ENCODE assay signal across 1 cellular context in genomic region chr19:34503546-34504272, GRCh38.
TF ChIP-seq lines count a peak whose summit lies in the region.

No MANE protein-coding gene starts in this region.

TF ChIP-seq in HepG2, 621 proteins besides CTCF, POLR2A, EP300 and RAD21 (continued from another document and continues in another):
- TF ChIP-seq, protein P1, sequence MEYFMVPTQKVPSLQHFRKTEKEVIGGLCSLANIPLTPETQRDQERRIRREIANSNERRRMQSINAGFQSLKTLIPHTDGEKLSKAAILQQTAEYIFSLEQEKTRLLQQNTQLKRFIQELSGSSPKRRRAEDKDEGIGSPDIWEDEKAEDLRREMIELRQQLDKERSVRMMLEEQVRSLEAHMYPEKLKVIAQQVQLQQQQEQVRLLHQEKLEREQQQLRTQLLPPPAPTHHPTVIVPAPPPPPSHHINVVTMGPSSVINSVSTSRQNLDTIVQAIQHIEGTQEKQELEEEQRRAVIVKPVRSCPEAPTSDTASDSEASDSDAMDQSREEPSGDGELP (IDR thresholded peaks at IDR 0.05; ENCODE audit: borderline replicate concordance, low read depth): no peak
- TF ChIP-seq STAG1 (CRISPR knock-in tag; IDR thresholded peaks at IDR 0.05) (no peak), MIER2 (CRISPR knock-in tag; IDR thresholded peaks at IDR 0.05) (no peak), ZNF746 (CRISPR knock-in tag; IDR thresholded peaks at IDR 0.05) (no peak), BRCA1 (CRISPR knock-in tag; IDR thresholded peaks at IDR 0.05) (no peak), SSRP1 (CRISPR knock-in tag; IDR thresholded peaks at IDR 0.05) (0 out of 2 replicates have a peak, but pooled peaks have one; percentile 20), ZEB1 (IDR thresholded peaks at IDR 0.05; ENCODE audit: insufficient replicate concordance, low read depth) (no peak), MLXIP (CRISPR knock-in tag; IDR thresholded peaks at IDR 0.05; ENCODE audit: borderline replicate concordance) (peak; percentile 60; the same call in 1 of the 2 replicates), KLF6 (CRISPR knock-in tag; IDR thresholded peaks at IDR 0.05) (0 out of 2 replicates have a peak, but pooled peaks have one; percentile 28), HMGA1 (CRISPR knock-in tag; conservative IDR thresholded peaks at IDR 0.05) (no peak), DPF2 (CRISPR knock-in tag; IDR thresholded peaks at IDR 0.05; ENCODE audit: borderline replicate concordance, low read depth) (peak; percentile 39; the same call in 1 of the 2 replicates), KDM4B (CRISPR knock-in tag; IDR thresholded peaks at IDR 0.05) (no peak), RNF2 (conservative IDR thresholded peaks at IDR 0.05; ENCODE audit: low read depth) (peak; percentile 28; the same call in 1 of the 2 replicates), ZNF335 (CRISPR knock-in tag; IDR thresholded peaks at IDR 0.05) (no peak), MTERF4 (CRISPR knock-in tag; IDR thresholded peaks at IDR 0.05) (no peak), MEF2D (CRISPR knock-in tag; IDR thresholded peaks at IDR 0.05) (no peak; the same call in 1 of the 2 replicates), DBP (CRISPR knock-in tag; IDR thresholded peaks at IDR 0.05; ENCODE audit: not compliant biosample characterization) (no peak), PITX1 (CRISPR knock-in tag; IDR thresholded peaks at IDR 0.05) (peak; percentile 70), ZNF263 (CRISPR knock-in tag; IDR thresholded peaks at IDR 0.05) (peak; percentile 99), FOSL2 (CRISPR knock-in tag; IDR thresholded peaks at IDR 0.05) (0 out of 2 replicates have a peak, but pooled peaks have one; percentile 25), HNRNPUL1 (IDR thresholded peaks at IDR 0.05; ENCODE audit: low read depth, low read length) (no peak), ZNF710 (CRISPR knock-in tag; IDR thresholded peaks at IDR 0.05; ENCODE audit: borderline replicate concordance) (no peak), ZNF574 (CRISPR knock-in tag; IDR thresholded peaks at IDR 0.05) (peak; percentile 61), SALL1 (CRISPR knock-in tag; IDR thresholded peaks at IDR 0.05) (peak; percentile 71; the same call in 1 of the 2 replicates), GZF1 (CRISPR knock-in tag; IDR thresholded peaks at IDR 0.05) (no peak), RFXAP (CRISPR knock-in tag; IDR thresholded peaks at IDR 0.05; ENCODE audit: borderline replicate concordance) (no peak), ZNF138 (CRISPR knock-in tag; IDR thresholded peaks at IDR 0.05; ENCODE audit: low read depth) (no peak), ZNF674 (CRISPR knock-in tag; IDR thresholded peaks at IDR 0.05; ENCODE audit: low read depth) (no peak), SOX13 (IDR thresholded peaks at IDR 0.05) (no peak), SOX13 (CRISPR knock-in tag; conservative IDR thresholded peaks at IDR 0.05 in 1 of 2, IDR thresholded peaks at IDR 0.05 in 1 of 2) (0 out of 4 replicates have a peak, but pooled peaks of 1 of the 2 experiments have one; percentile 15), LBX2 (CRISPR knock-in tag; IDR thresholded peaks at IDR 0.05; ENCODE audit: borderline replicate concordance) (no peak), ZSCAN31 (CRISPR knock-in tag; IDR thresholded peaks at IDR 0.05; ENCODE audit: low read depth) (no peak), REPIN1 (CRISPR knock-in tag; IDR thresholded peaks at IDR 0.05; ENCODE audit: borderline replicate concordance, low read depth) (peak; percentile 64; the same call in 1 of the 2 replicates), ZNF18 (CRISPR knock-in tag; IDR thresholded peaks at IDR 0.05; ENCODE audit: insufficient replicate concordance) (no peak), ZNF256 (CRISPR knock-in tag; conservative IDR thresholded peaks at IDR 0.05) (no peak), ZKSCAN5 (CRISPR knock-in tag; IDR thresholded peaks at IDR 0.05) (no peak), ZNF232 (CRISPR knock-in tag; IDR thresholded peaks at IDR 0.05; ENCODE audit: borderline replicate concordance) (no peak), SPEN (CRISPR knock-in tag; IDR thresholded peaks at IDR 0.05; ENCODE audit: low read depth) (peak; percentile 69), ZSCAN30 (CRISPR knock-in tag; IDR thresholded peaks at IDR 0.05) (no peak), HDAC1 (CRISPR knock-in tag; IDR thresholded peaks at IDR 0.05) (peak; percentile 55; the same call in 1 of the 2 replicates), MTA3 (CRISPR knock-in tag; IDR thresholded peaks at IDR 0.05) (no peak), SNAPC2 (CRISPR knock-in tag; IDR thresholded peaks at IDR 0.05) (no peak), GPN1 (CRISPR knock-in tag; IDR thresholded peaks at IDR 0.05; ENCODE audit: borderline replicate concordance) (no peak), BORCS8-MEF2B (CRISPR knock-in tag; IDR thresholded peaks at IDR 0.05) (0 out of 2 replicates have a peak, but pooled peaks have one; percentile 63), ZNF773 (CRISPR knock-in tag; IDR thresholded peaks at IDR 0.05; ENCODE audit: borderline replicate concordance) (no peak)
- TF ChIP-seq, protein P2, sequence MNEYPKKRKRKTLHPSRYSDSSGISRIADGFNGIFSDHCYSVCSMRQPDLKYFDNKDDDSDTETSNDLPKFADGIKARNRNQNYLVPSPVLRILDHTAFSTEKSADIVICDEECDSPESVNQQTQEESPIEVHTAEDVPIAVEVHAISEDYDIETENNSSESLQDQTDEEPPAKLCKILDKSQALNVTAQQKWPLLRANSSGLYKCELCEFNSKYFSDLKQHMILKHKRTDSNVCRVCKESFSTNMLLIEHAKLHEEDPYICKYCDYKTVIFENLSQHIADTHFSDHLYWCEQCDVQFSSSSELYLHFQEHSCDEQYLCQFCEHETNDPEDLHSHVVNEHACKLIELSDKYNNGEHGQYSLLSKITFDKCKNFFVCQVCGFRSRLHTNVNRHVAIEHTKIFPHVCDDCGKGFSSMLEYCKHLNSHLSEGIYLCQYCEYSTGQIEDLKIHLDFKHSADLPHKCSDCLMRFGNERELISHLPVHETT (CRISPR knock-in tag; conservative IDR thresholded peaks at IDR 0.05): no peak
- TF ChIP-seq, protein P3, sequence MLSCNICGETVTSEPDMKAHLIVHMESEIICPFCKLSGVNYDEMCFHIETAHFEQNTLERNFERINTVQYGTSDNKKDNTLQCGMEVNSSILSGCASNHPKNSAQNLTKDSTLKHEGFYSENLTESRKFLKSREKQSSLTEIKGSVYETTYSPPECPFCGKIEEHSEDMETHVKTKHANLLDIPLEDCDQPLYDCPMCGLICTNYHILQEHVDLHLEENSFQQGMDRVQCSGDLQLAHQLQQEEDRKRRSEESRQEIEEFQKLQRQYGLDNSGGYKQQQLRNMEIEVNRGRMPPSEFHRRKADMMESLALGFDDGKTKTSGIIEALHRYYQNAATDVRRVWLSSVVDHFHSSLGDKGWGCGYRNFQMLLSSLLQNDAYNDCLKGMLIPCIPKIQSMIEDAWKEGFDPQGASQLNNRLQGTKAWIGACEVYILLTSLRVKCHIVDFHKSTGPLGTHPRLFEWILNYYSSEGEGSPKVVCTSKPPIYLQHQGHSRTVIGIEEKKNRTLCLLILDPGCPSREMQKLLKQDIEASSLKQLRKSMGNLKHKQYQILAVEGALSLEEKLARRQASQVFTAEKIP (CRISPR knock-in tag; IDR thresholded peaks at IDR 0.05; ENCODE audit: borderline replicate concordance): no peak
- TF ChIP-seq, protein P4, sequence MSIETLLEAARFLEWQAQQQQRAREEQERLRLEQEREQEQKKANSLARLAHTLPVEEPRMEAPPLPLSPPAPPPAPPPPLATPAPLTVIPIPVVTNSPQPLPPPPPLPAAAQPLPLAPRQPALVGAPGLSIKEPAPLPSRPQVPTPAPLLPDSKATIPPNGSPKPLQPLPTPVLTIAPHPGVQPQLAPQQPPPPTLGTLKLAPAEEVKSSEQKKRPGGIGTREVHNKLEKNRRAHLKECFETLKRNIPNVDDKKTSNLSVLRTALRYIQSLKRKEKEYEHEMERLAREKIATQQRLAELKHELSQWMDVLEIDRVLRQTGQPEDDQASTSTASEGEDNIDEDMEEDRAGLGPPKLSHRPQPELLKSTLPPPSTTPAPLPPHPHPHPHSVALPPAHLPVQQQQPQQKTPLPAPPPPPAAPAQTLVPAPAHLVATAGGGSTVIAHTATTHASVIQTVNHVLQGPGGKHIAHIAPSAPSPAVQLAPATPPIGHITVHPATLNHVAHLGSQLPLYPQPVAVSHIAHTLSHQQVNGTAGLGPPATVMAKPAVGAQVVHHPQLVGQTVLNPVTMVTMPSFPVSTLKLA (IDR thresholded peaks at IDR 0.05): peak; percentile 70
